Comparison of ENCODE assay signal across 24 cellular contexts in genomic region chr17:56690441-56691291, GRCh38.
A peak's percentile ranks its signal among the peaks of the same experiment; 100 is the strongest.
DNase-seq lines count a peak whose midpoint lies in the region; TF ChIP-seq lines count a peak whose summit lies in the region.
"Had no signal": no experiment of that assay in that cellular context is flagged by ENCODE, and none has a peak within 500 bp of the region (broad histone marks: within the 10 kb centered on the region; RNA-seq: fewer than 3 reads in every experiment).

No MANE protein-coding gene starts in this region.

- POLR2A ChIA-PET in A673 (lab: Charles Lee; ENCODE audit: low non-redundant PET), result no interaction called here

- no peak overlapping the region for H3K27ac Mint-ChIP-seq in nephron progenitor cell
- H3K27ac Mint-ChIP-seq: activated B cell treated with CpG ODN at 0.5 μM for 24 hours; activated CD8-positive, alpha-beta T cell treated with anti-CD3 and anti-CD28 coated beads for 36 hours; activated naive CD8-positive, alpha-beta T cell treated with anti-CD3 and anti-CD28 coated beads, Interleukin-2, amount 10 ng/mL, durations not matched to agents 7 days and 5 days; CD4-positive, CD25-positive, alpha-beta regulatory T cell; immature natural killer cell; progenitor cell of endocrine pancreas had no signal

- H3K4me1 Mint-ChIP-seq in nephron progenitor cell, result no peaks in the 10 kb centered on the region
- H3K4me1 Mint-ChIP-seq: activated B cell treated with CpG ODN at 0.5 μM for 24 hours; activated naive CD8-positive, alpha-beta T cell treated with anti-CD3 and anti-CD28 coated beads, Interleukin-2, amount 10 ng/mL, durations not matched to agents 7 days and 5 days; CD4-positive, CD25-positive, alpha-beta regulatory T cell; immature natural killer cell had no signal

- H3K4me3 Mint-ChIP-seq in nephron progenitor cell, result no peak overlapping the region
- H3K4me3 Mint-ChIP-seq: activated B cell treated with CpG ODN at 0.5 μM for 24 hours; activated CD8-positive, alpha-beta T cell treated with anti-CD3 and anti-CD28 coated beads for 36 hours; activated naive CD8-positive, alpha-beta T cell treated with anti-CD3 and anti-CD28 coated beads, Interleukin-2, amount 10 ng/mL, durations not matched to agents 7 days and 5 days; CD4-positive, CD25-positive, alpha-beta regulatory T cell; immature natural killer cell had no signal

- CTCF ChIA-PET in A673 (lab: Charles Lee), result interaction anchor here (1.1 kb wide), 1 partner anchor 25 kb away, joined by 3 read pairs; no protein-coding TSS in a partner anchor

- no peaks in the 10 kb centered on the region for H3K4me1 ChIP-seq in tibial artery
- no peaks in the 10 kb centered on the region for H3K4me1 ChIP-seq in A673 (ENCODE audit: insufficient read depth, low read length, poor library complexity, severe bottlenecking)
- H3K4me1 ChIP-seq: spleen, testis had no signal

- peak; percentile 14 for DNase-seq in DMS79 treated with DMSO at 0.1 percent for 48 hours (lab: John Stamatoyannopoulos, UW)
- DNase-seq in DMS79 (lab: John Stamatoyannopoulos, UW), result no peak
- peak; percentile 22 for DNase-seq in NCI-H2029 (lab: John Stamatoyannopoulos, UW)
- DNase-seq in epithelial cell of proximal tubule (ENCODE audit: low read depth), result peak; percentile 84
- peak; percentile 27 to 77 for DNase-seq in tibial artery
- no peak for DNase-seq in nephron progenitor cell
- no peak for DNase-seq in A673 (ENCODE audit: low spot score)
- no peak for DNase-seq in NOMO-1 (lab: John Stamatoyannopoulos, UW; ENCODE audit: unreplicated experiment in 2 of 2)
- DNase-seq: activated B cell treated with CpG ODN at 0.5 μM for 24 hours; activated CD8-positive, alpha-beta T cell treated with anti-CD3 and anti-CD28 coated beads for 36 hours; activated naive CD8-positive, alpha-beta T cell treated with anti-CD3 and anti-CD28 coated beads, Interleukin-2, amount 10 ng/mL, durations not matched to agents 7 days and 5 days; activated T-cell treated with anti-CD3 and anti-CD28 coated beads, Interleukin-2, amount 50 U/mL, for 48 hours; CD4-positive, CD25-positive, alpha-beta regulatory T cell; GOT3; head of caudate nucleus; immature natural killer cell; IMR-90; spleen; T-helper 1 cell; testis had no signal

- peaks cover 23% of the 10 kb centered on the region for H3K27me3 Mint-ChIP-seq in nephron progenitor cell (ENCODE audit: low read depth, poor library complexity)
- H3K27me3 Mint-ChIP-seq: CD4-positive, CD25-positive, alpha-beta regulatory T cell had no signal

- H3K36me3 Mint-ChIP-seq in nephron progenitor cell (ENCODE audit: low read depth), result no peaks in the 10 kb centered on the region
- H3K36me3 Mint-ChIP-seq: activated naive CD8-positive, alpha-beta T cell treated with anti-CD3 and anti-CD28 coated beads, Interleukin-2, amount 10 ng/mL, durations not matched to agents 7 days and 5 days; CD4-positive, CD25-positive, alpha-beta regulatory T cell; immature natural killer cell had no signal

- H3K4me3 ChIP-seq in epithelial cell of proximal tubule (ENCODE audit: low read depth, low read length), result no peak overlapping the region
- H3K4me3 ChIP-seq in tibial artery, result no peak overlapping the region
- H3K4me3 ChIP-seq in A673 (ENCODE audit: low read depth, low read length, poor library complexity, severe bottlenecking), result no peak overlapping the region
- H3K4me3 ChIP-seq: dorsolateral prefrontal cortex, lung, spleen, testis had no signal

- BruUV-seq in A673 (replicated peaks; lab: Mats Ljungman, UMichigan), result no TSS peak

- intact Hi-C loops in tibial artery (cut with DNase I; ENCODE audit: low total_unique reads) (no loop called here), A673 (cut with micrococcal nuclease; ENCODE audit: unreplicated experiment) (no loop called here)

- peaks cover 4% of the 10 kb centered on the region for H3K9me3 Mint-ChIP-seq in nephron progenitor cell
- H3K9me3 Mint-ChIP-seq: activated CD8-positive, alpha-beta T cell treated with anti-CD3 and anti-CD28 coated beads for 36 hours had no signal

- H3K27ac ChIP-seq in tibial artery (no peak overlapping the region), A673 (ENCODE audit: low read depth, low read length, poor library complexity, severe bottlenecking) (no peak overlapping the region)
- H3K27ac ChIP-seq: 22Rv1, dorsolateral prefrontal cortex, spleen, testis had no signal

- H3K27me3 ChIP-seq in tibial artery (no peaks in the 10 kb centered on the region), A673 (replicated peaks; ENCODE audit: insufficient read depth, low read depth, low read length, poor library complexity) (no peaks in the 10 kb centered on the region)
- H3K27me3 ChIP-seq: testis had no signal

- H3K9me3 ChIP-seq in tibial artery (no peaks in the 10 kb centered on the region), A673 (ENCODE audit: low read depth, low read length, poor library complexity, severe bottlenecking) (no peaks in the 10 kb centered on the region)
- H3K9me3 ChIP-seq: spleen, testis had no signal

- TF ChIP-seq CTCF in epithelial cell of proximal tubule (conservative IDR thresholded peaks at IDR 0.05; ENCODE audit: low read depth, low read length) (no peak), tibial artery (IDR thresholded peaks at IDR 0.05) (no peak), nephron progenitor cell (IDR thresholded peaks at IDR 0.05) (no peak), A673 (conservative IDR thresholded peaks at IDR 0.05; ENCODE audit: low read depth, low read length) (no peak)

- H3K36me3 ChIP-seq in tibial artery (no peaks in the 10 kb centered on the region), A673 (ENCODE audit: insufficient read depth, low read length, poor library complexity, severe bottlenecking) (no peaks in the 10 kb centered on the region)
- H3K36me3 ChIP-seq: spleen had no signal

Comparison
In these comparisons a context has a peak if more than half of its experiments do, and no peak if none do; other contexts are left out.
1. DNase-seq: peak in DMS79 treated with DMSO at 0.1 percent for 48 hours (single experiment), NCI-H2029 (single experiment), epithelial cell of proximal tubule (single experiment) and tibial artery (2 of 2); none in DMS79 (single experiment), nephron progenitor cell (single experiment), A673 (single experiment) and NOMO-1 (0 of 2).